1 cellular context compared by ENCODE assay signal in the genomic region with DNA sequence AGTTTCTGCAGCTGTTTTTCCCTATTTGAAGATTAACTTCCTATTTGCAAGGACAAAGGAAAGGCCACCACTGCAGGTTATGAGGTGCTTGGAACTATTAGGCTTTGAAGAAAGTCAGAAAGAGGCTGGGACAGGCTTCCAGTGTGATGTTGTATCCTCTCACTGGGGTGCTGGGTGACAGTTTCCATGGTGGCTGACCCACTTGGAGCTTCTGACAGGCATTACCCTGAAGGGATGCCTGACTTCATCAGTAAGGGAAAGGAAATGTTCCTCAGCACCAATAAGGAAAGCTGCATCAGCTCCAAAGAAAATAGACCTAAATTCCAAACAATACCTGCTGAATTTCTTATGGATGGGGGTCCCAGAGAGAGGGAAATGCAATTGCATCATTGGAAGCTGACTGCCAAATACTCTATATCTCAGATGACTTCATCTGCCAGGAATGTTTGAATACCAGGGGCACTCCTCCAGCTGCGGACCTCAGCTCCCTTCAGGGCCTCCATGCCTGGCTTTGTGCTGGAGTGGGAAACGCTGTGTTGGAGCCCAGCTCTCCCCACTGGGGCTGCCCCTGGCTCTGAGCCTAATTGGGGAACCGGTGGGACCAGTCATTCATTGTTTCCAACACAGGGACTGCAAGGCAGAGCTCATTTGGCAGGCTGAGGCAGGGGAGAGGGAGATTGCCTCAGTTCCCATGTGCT.
A peak's percentile ranks its signal among the peaks of the same experiment; 100 is the strongest.
TF ChIP-seq lines count a peak whose summit lies in the region.

No MANE protein-coding gene starts in this region.

TF ChIP-seq in SK-N-SH, 30 proteins besides CTCF, POLR2A, EP300 and RAD21 (continued from another document):
- peak; percentile 44; the same call in 1 of the 2 replicates for TF ChIP-seq PBX3 (IDR thresholded peaks at IDR 0.05)
